1 cellular context compared by ENCODE assay signal in genomic region chr17:36721560-36722120, GRCh38.
A peak's percentile ranks its signal among the peaks of the same experiment; 100 is the strongest.
TF ChIP-seq lines count a peak whose summit lies in the region.

No MANE protein-coding gene starts in this region.

TF ChIP-seq in K562, 482 proteins besides CTCF, POLR2A, EP300 and RAD21 (continued from another document and continues in another):
- no peak for TF ChIP-seq NR3C1 (CRISPR knock-in tag; IDR thresholded peaks at IDR 0.05)
- no peak for TF ChIP-seq ASH1L (IDR thresholded peaks at IDR 0.05; ENCODE audit: borderline replicate concordance, low read depth, partially characterized antibody)
- no peak for TF ChIP-seq CTBP1 (IDR thresholded peaks at IDR 0.05; ENCODE audit: borderline replicate concordance)
- TF ChIP-seq RUNX1 (IDR thresholded peaks at IDR 0.05; ENCODE audit: low read depth) = no peak
- no peak for TF ChIP-seq SRSF9 (IDR thresholded peaks at IDR 0.05; ENCODE audit: borderline replicate concordance, low read depth, low read length)
- TF ChIP-seq ZNF395 (CRISPR knock-in tag; IDR thresholded peaks at IDR 0.05) = 0 out of 2 replicates have a peak, but pooled peaks have one; percentile 14
- no peak for TF ChIP-seq MIER1 (IDR thresholded peaks at IDR 0.05; ENCODE audit: low read depth)
- TF ChIP-seq CBX5 (IDR thresholded peaks at IDR 0.05; ENCODE audit: borderline replicate concordance, low read depth) = no peak
- no peak for TF ChIP-seq ZNF212 (CRISPR knock-in tag; IDR thresholded peaks at IDR 0.05)
- no peak for TF ChIP-seq ZNF280A (IDR thresholded peaks at IDR 0.05; ENCODE audit: low read depth, partially characterized antibody)
- no peak for TF ChIP-seq GATAD2A (IDR thresholded peaks at IDR 0.05)
- TF ChIP-seq BCOR (IDR thresholded peaks at IDR 0.05) = 0 out of 2 replicates have a peak, but pooled peaks have one; percentile 37
- TF ChIP-seq CREM (IDR thresholded peaks at IDR 0.05; ENCODE audit: low read depth) = no peak
- no peak for TF ChIP-seq PATZ1 (CRISPR knock-in tag; IDR thresholded peaks at IDR 0.05; ENCODE audit: borderline replicate concordance)
- TF ChIP-seq CHD1 (IDR thresholded peaks at IDR 0.05; ENCODE audit: low read length) = peak; percentile 69
- peak; percentile 80 for TF ChIP-seq DPF2 (IDR thresholded peaks at IDR 0.05)
- TF ChIP-seq KDM1A (IDR thresholded peaks at IDR 0.05) = peak in 1 of 2 experiments; percentile 18; a peak in 1 of 4 replicates
- TF ChIP-seq HIVEP1 (CRISPR knock-in tag; IDR thresholded peaks at IDR 0.05) = no peak
- TF ChIP-seq WHSC1 (IDR thresholded peaks at IDR 0.05; ENCODE audit: low read length) = no peak
- TF ChIP-seq ZNF324 (CRISPR knock-in tag; IDR thresholded peaks at IDR 0.05) = no peak
- no peak for TF ChIP-seq SNRNP70 (optimal IDR thresholded peaks at IDR 0.05; ENCODE audit: low read depth, low read length)
- TF ChIP-seq CREBBP (IDR thresholded peaks at IDR 0.05; ENCODE audit: low read depth, low read length) = no peak
- TF ChIP-seq MAFK (IDR thresholded peaks at IDR 0.05; ENCODE audit: low read length) = peak; percentile 28; the same call in 1 of the 2 replicates
- no peak for TF ChIP-seq ZNF79 (CRISPR knock-in tag; IDR thresholded peaks at IDR 0.05; ENCODE audit: low read depth)
- TF ChIP-seq ZNF124 (CRISPR knock-in tag; IDR thresholded peaks at IDR 0.05) = no peak
- TF ChIP-seq NFATC3 (IDR thresholded peaks at IDR 0.05) = no peak
- no peak for TF ChIP-seq ILF3 (IDR thresholded peaks at IDR 0.05; ENCODE audit: borderline replicate concordance)
- 0 out of 4 replicates have a peak, but pooled peaks of 1 of the 2 experiments have one; percentile 2 for TF ChIP-seq SRF (CRISPR knock-in tag; IDR thresholded peaks at IDR 0.05)
- TF ChIP-seq MLX (CRISPR knock-in tag; conservative IDR thresholded peaks at IDR 0.05) = no peak
- TF ChIP-seq C11orf30 (IDR thresholded peaks at IDR 0.05; ENCODE audit: low read depth) = peak; percentile 68; the same call in 1 of the 2 replicates
- TF ChIP-seq ZNF609 (CRISPR knock-in tag; IDR thresholded peaks at IDR 0.05; ENCODE audit: borderline replicate concordance) = no peak
- no peak for TF ChIP-seq TARDBP (IDR thresholded peaks at IDR 0.05)
- TF ChIP-seq ZNF311 (CRISPR knock-in tag; IDR thresholded peaks at IDR 0.05) = no peak
- no peak for TF ChIP-seq NR0B1 (IDR thresholded peaks at IDR 0.05; ENCODE audit: partially characterized antibody)
- no peak for TF ChIP-seq MECOM (CRISPR knock-in tag; IDR thresholded peaks at IDR 0.05)
- no peak for TF ChIP-seq ZFP30 (CRISPR knock-in tag; IDR thresholded peaks at IDR 0.05; ENCODE audit: borderline replicate concordance)
- TF ChIP-seq KDM2B (CRISPR knock-in tag; IDR thresholded peaks at IDR 0.05) = no peak
- TF ChIP-seq GABPA (tag; conservative IDR thresholded peaks at IDR 0.05; ENCODE audit: low read depth) = no peak
- TF ChIP-seq MED1 (CRISPR knock-in tag; IDR thresholded peaks at IDR 0.05; ENCODE audit: borderline replicate concordance) = no peak
- TF ChIP-seq POLR2G (IDR thresholded peaks at IDR 0.05; ENCODE audit: low read depth, low read length) = no peak
- TF ChIP-seq ZNF224 (CRISPR knock-in tag; IDR thresholded peaks at IDR 0.05) = no peak
- TF ChIP-seq NEUROD1 (IDR thresholded peaks at IDR 0.05; ENCODE audit: borderline replicate concordance, low read depth, low read length, partially characterized antibody) = no peak
- TF ChIP-seq DNMT1 (IDR thresholded peaks at IDR 0.05) = no peak
- no peak for TF ChIP-seq CBX8 (IDR thresholded peaks at IDR 0.05; ENCODE audit: borderline replicate concordance, extremely low read depth, low read depth, low read length, poor library complexity, severe bottlenecking)
- no peak for TF ChIP-seq RBM34 (IDR thresholded peaks at IDR 0.05; ENCODE audit: borderline replicate concordance, insufficient read depth, low read length)
- no peak for TF ChIP-seq CHD4 (IDR thresholded peaks at IDR 0.05; ENCODE audit: insufficient read depth, insufficient replicate concordance, low read depth, low read length, poor library complexity, severe bottlenecking)
- no peak for TF ChIP-seq TAF9B (IDR thresholded peaks at IDR 0.05; ENCODE audit: partially characterized antibody)
- TF ChIP-seq BMI1 (IDR thresholded peaks at IDR 0.05; ENCODE audit: low read length) = no peak
- TF ChIP-seq NKRF (IDR thresholded peaks at IDR 0.05; ENCODE audit: borderline replicate concordance) = no peak
- no peak for TF ChIP-seq ATF6 (CRISPR knock-in tag; IDR thresholded peaks at IDR 0.05)
- no peak for TF ChIP-seq ZNF174 (CRISPR knock-in tag; IDR thresholded peaks at IDR 0.05)
- TF ChIP-seq ZEB2 (IDR thresholded peaks at IDR 0.05) = 0 out of 2 replicates have a peak, but pooled peaks have one; percentile 13
- TF ChIP-seq NONO (IDR thresholded peaks at IDR 0.05; ENCODE audit: low read depth in 2 of 2, low read length in 1 of 2) = no peak
- no peak for TF ChIP-seq PPARD (CRISPR knock-in tag; IDR thresholded peaks at IDR 0.05)
- no peak for TF ChIP-seq HMBOX1 (IDR thresholded peaks at IDR 0.05)
- TF ChIP-seq ZBTB17 (CRISPR knock-in tag; IDR thresholded peaks at IDR 0.05) = no peak
- no peak for TF ChIP-seq FOXJ3 (CRISPR knock-in tag; IDR thresholded peaks at IDR 0.05)
- peak; percentile 58; the same call in 1 of the 2 replicates for TF ChIP-seq HDGF (IDR thresholded peaks at IDR 0.05)
